1 cellular context compared by ENCODE assay signal in genomic region chr9:111970827-111971226, GRCh38.
TF ChIP-seq lines count a peak whose summit lies in the region.

No MANE protein-coding gene starts in this region.

TF ChIP-seq in GM23338, 12 proteins besides CTCF, POLR2A, EP300 and RAD21 (continued from another document):
- TF ChIP-seq STAT1 (IDR thresholded peaks at IDR 0.05; ENCODE audit: unreplicated experiment): no peak
- TF ChIP-seq ZNF114 (CRISPR knock-in tag; IDR thresholded peaks at IDR 0.05): no peak
- TF ChIP-seq POLR2AphosphoS5 (IDR thresholded peaks at IDR 0.05; ENCODE audit: low read depth): no peak
- TF ChIP-seq EZH2phosphoT487 (IDR thresholded peaks at IDR 0.05; ENCODE audit: unreplicated experiment): no peak
